Comparison of ENCODE assay signal across 8 cellular contexts in the genomic region with DNA sequence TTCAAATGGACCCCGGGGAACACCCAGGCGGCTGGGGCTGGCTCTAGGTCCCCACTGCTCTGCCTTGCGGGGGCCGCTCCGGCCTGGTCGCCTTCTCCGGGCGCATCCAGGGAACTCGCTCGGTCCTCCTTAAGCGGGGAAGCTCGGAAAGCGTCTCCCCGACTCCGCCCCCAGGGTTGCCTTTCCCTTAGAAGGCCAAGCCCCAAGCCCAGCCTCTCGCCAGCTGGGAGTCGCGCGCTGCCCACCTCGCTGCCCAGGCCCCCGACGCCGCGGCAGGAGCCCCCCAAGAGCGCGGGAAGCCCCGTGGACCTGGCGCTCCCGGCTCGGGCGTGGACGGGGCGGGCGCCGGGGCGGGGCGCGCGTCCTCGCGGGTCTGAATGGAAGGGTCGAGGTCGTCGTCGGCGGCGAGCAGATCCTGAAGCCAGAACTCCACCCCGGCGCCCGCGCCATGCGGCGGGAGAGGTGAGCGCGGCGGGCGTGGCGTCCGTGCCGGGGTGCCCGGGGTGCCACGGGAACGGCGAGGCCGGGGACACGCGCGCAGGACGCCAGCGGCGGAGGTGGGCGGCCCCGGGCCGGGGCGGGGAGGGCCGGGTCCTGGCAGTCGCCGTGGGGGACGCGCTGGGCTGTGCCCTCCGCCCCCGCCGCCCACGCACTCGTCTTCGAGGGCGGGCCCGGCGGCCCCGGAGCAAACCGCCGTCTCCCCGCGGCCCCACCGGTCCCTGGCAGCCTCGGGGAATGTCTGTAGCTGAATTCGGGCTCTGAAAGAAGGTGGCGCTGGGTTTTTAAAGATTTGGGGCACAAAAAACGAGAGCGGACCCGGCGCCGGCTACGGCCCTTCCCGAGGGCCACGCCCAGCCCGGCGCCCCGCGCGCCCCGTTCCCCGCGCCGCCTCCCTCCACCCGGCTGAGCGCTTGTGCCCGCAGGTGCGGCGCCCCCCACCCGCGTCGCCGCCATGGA. TPM values are rescaled to one million over a fixed set of nuclear protein-coding genes. Genes with fewer than 3 reads are reported as not detected.
DNase-seq lines count a peak whose midpoint lies in the region; ATAC-seq and TF ChIP-seq lines count a peak whose summit lies in the region.

A gene with protein sequence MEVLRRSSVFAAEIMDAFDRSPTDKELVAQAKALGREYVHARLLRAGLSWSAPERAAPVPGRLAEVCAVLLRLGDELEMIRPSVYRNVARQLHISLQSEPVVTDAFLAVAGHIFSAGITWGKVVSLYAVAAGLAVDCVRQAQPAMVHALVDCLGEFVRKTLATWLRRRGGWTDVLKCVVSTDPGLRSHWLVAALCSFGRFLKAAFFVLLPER (plus strand): TSS at position 214 of the 957 bp plus-strand sequence. CDS start 739 bp downstream, at position 953.

- H2BK5ac ChIP-seq in H9 (ENCODE audit: insufficient read length, low read length): no peak within 1 kb of the TSS

- H3K4me1 ChIP-seq in H9 (ENCODE audit: insufficient read depth, low read length): peaks cover 5% of the 10 kb centered on the region; the same call in 1 of the 2 replicates
- peaks cover 18% of the 10 kb centered on the region for H3K4me1 ChIP-seq in testis

- no peak within 1 kb of the TSS for H3K4ac ChIP-seq in H9 (ENCODE audit: low read depth, low read length)

- no peak within 1 kb of the TSS; the same call in 1 of the 2 replicates for H2BK15ac ChIP-seq in H9 (ENCODE audit: low read depth, low read length)

- no peak within 1 kb of the TSS for H3T11ph ChIP-seq in H9 (ENCODE audit: low read length)

- H3K9me3 Mint-ChIP-seq in H9 (peaks cover 0 to 3% of the 10 kb centered on the region in 2 experiments; a peak in 2 of 5 replicates), mesothelial cell of epicardium (peaks cover 10% of the 10 kb centered on the region)

- intact Hi-C loops in testis (cut with DNase I; ENCODE audit: low total_unique reads): no loop called here

- H3K9me3 ChIP-seq in AG04450 (ENCODE audit: control insufficient read depth, insufficient read depth, low read length): peaks cover 12% of the 10 kb centered on the region
- H3K9me3 ChIP-seq in H9 (ENCODE audit: control insufficient read depth, low read depth, low read length): no peaks in the 10 kb centered on the region
- H3K9me3 ChIP-seq in T-helper 17 cell (ENCODE audit: control insufficient read depth, low read length, poor library complexity, severe bottlenecking): no peaks in the 10 kb centered on the region
- H3K9me3 ChIP-seq in testis: no peaks in the 10 kb centered on the region

- ATAC-seq in T-helper 17 cell (peak; percentile 33), GM18909 (IDR thresholded peaks at IDR 0.05; ENCODE audit: poor library complexity, unreplicated experiment) (no peak), HG03432 (IDR thresholded peaks at IDR 0.05; ENCODE audit: unreplicated experiment) (no peak)

- H3K4me3 ChIP-seq in AG04450 (ENCODE audit: low read depth, low read length): peak within 1 kb of the TSS; percentile 68
- H3K4me3 ChIP-seq in epithelial cell of esophagus (ENCODE audit: low read length): peak within 1 kb of the TSS; percentile 58
- peak within 1 kb of the TSS; percentile 62 to 63 for H3K4me3 ChIP-seq in testis

- no peak within 1 kb of the TSS for H4K91ac ChIP-seq in H9 (ENCODE audit: insufficient read length, low read depth, low read length)

- H3K27me3 Mint-ChIP-seq in H9 (ENCODE audit: low read depth): peaks cover 3% of the 10 kb centered on the region
- H3K27me3 Mint-ChIP-seq in T-helper 17 cell: peaks cover 39% of the 10 kb centered on the region
- H3K27me3 Mint-ChIP-seq in mesothelial cell of epicardium (ENCODE audit: low read depth): peaks cover 7% of the 10 kb centered on the region

- no peaks in the 10 kb centered on the region; the same call in 1 of the 2 replicates for H3K79me2 ChIP-seq in H9 (ENCODE audit: insufficient read depth, low read length)

- no peak within 1 kb of the TSS for H3K9ac ChIP-seq in H9 (ENCODE audit: extremely low read depth, insufficient read length, low read length)

- H4K8ac ChIP-seq in H9 (replicated peaks; ENCODE audit: insufficient read length, low read depth, low read length): no peak within 1 kb of the TSS

- H2AK5ac ChIP-seq in H9 (ENCODE audit: insufficient read length, low read length): no peak within 1 kb of the TSS

- no CpG with 5 or more reads among the region's 124 CpGs for WGBS in H9 (ENCODE audit: extremely low coverage, insufficient read length, low lambda C conversion rate)
- WGBS in testis, 2 donors: 1 to 6% methylated on average over 3 to 88 of the region's 124 CpGs

- no peak for TF ChIP-seq POLR2A in testis (IDR thresholded peaks at IDR 0.05)

- peaks cover 6% of the 10 kb centered on the region for H3K23me2 ChIP-seq in H9 (ENCODE audit: insufficient read length, low read depth, low read length, poor library complexity, severe bottlenecking)

- H4K5ac ChIP-seq in H9 (ENCODE audit: insufficient read length, low read depth, low read length): no peak within 1 kb of the TSS

- CTCF ChIA-PET in AG04450 (lab: Charles Lee): interaction anchor here (0.7 to 1.2 kb wide), 3 partner anchors 15 to 107 kb away, joined by 3 read pairs; no protein-coding TSS in a partner anchor

- H3K56ac ChIP-seq in H9 (ENCODE audit: insufficient read length, low read depth, low read length): no peak within 1 kb of the TSS

- no peaks in the 10 kb centered on the region for H4K20me1 ChIP-seq in H9 (ENCODE audit: control insufficient read depth, insufficient read depth, insufficient read length)

- H2BK12ac ChIP-seq in H9 (ENCODE audit: insufficient read length, low read depth, low read length): no peak within 1 kb of the TSS

- H3K27ac ChIP-seq in AG04450 (ENCODE audit: low read depth, low read length) (no peak within 1 kb of the TSS), H9 (ENCODE audit: insufficient read length, low read depth, low read length) (no peak within 1 kb of the TSS), testis (peak within 1 kb of the TSS; percentile 23 to 78)

- TF ChIP-seq CTCF in AG04450 (IDR thresholded peaks at IDR 0.05; ENCODE audit: low read depth, low read length) (no peak), H9 (conservative IDR thresholded peaks at IDR 0.05) (no peak), epithelial cell of esophagus (IDR thresholded peaks at IDR 0.05; ENCODE audit: insufficient read depth, low read depth, low read length, missing control alignments) (no peak), mesothelial cell of epicardium (IDR thresholded peaks at IDR 0.05; ENCODE audit: unreplicated experiment) (no peak), testis (IDR thresholded peaks at IDR 0.05) (no peak)

- H3K27ac Mint-ChIP-seq in H9 (no peak within 1 kb of the TSS; a peak in 1 of 7 replicates), T-helper 17 cell (no peak within 1 kb of the TSS), mesothelial cell of epicardium (peak within 1 kb of the TSS; percentile 56)

- H3K36me3 Mint-ChIP-seq in H9 (ENCODE audit: insufficient read depth in 1 of 3, low read depth in 3 of 3) (peaks cover 2 to 8% (median 3%) of the 10 kb centered on the region in 3 experiments; a peak in 4 of 7 replicates), T-helper 17 cell (ENCODE audit: low read depth) (no peaks in the 10 kb centered on the region), mesothelial cell of epicardium (peaks cover 7% of the 10 kb centered on the region)

- H3K4me1 Mint-ChIP-seq in H9 (peaks cover 20 to 22% of the 10 kb centered on the region in 2 experiments), T-helper 17 cell (peaks cover 5% of the 10 kb centered on the region), mesothelial cell of epicardium (peaks cover 37% of the 10 kb centered on the region)

- H2BK120ac ChIP-seq in H9 (ENCODE audit: low read depth, low read length, poor library complexity, severe bottlenecking): no peak within 1 kb of the TSS

- H3K27me3 ChIP-seq in AG04450 (ENCODE audit: control insufficient read depth, insufficient read depth, low read length) (no peaks in the 10 kb centered on the region), H9 (ENCODE audit: insufficient read depth, low read length) (no peaks in the 10 kb centered on the region), testis (no peaks in the 10 kb centered on the region)

- no peaks in the 10 kb centered on the region for H3K36me3 ChIP-seq in testis (ENCODE audit: low read depth, missing control alignments)

- H3K4me3 Mint-ChIP-seq in H9 (peak within 1 kb of the TSS; percentile 73 to 83), T-helper 17 cell (peak within 1 kb of the TSS; percentile 82), mesothelial cell of epicardium (peak within 1 kb of the TSS; percentile 69)

- H2BK20ac ChIP-seq in H9 (ENCODE audit: low read depth, low read length, poor library complexity, severe bottlenecking): no peak within 1 kb of the TSS

- H3K14ac ChIP-seq in H9 (ENCODE audit: insufficient read depth, low read length): peak within 1 kb of the TSS; percentile 83

- H3K4me2 ChIP-seq in H9 (ENCODE audit: insufficient read depth, insufficient read length, low read length): peak within 1 kb of the TSS; percentile 53

- no peak within 1 kb of the TSS for H3K18ac ChIP-seq in H9 (ENCODE audit: insufficient read length, low read depth, low read length)

- no peaks in the 10 kb centered on the region for H3K79me1 ChIP-seq in H9 (ENCODE audit: insufficient read depth, low read depth, low read length, poor library complexity, severe bottlenecking)

- POLR2A ChIA-PET in AG04450 (lab: Yijun Ruan, JAX): interaction anchor here (0.6 to 1.1 kb wide), 6 partner anchors 8 to 232 kb away, joined by 3 to 17 read pairs (median 4); no protein-coding TSS in a partner anchor

- H3K23ac ChIP-seq in H9 (ENCODE audit: insufficient read length, low read depth, low read length): no peak within 1 kb of the TSS

- H2AFZ ChIP-seq in H9 (ENCODE audit: low read length): no peak within 1 kb of the TSS

- DNase-seq in AG04450 (ENCODE audit: low read depth, low spot score) (no peak), H9 (peak; percentile 87), T-helper 17 cell (no peak), epithelial cell of esophagus (ENCODE audit: low read depth) (peak; percentile 85), mesothelial cell of epicardium (ENCODE audit: low spot score in 2 of 2, unreplicated experiment in 2 of 2) (no peak), testis (peak; percentile 81)

RNA-seq across cellular contexts. Expression of the gene that starts here (rescaled TPM):
- polyA plus RNA-seq in AG04450 (2011; rRNA removed) (18.6 and 28.0 TPM in 2 replicates), testis (ENCODE audit: insufficient read depth, low read depth, low replicate concordance) (20.2 TPM)
- polyA minus RNA-seq in AG04450 (2011; rRNA and poly(A)+ RNA removed): 18.2 and 19.4 TPM in 2 replicates
- total RNA-seq in H9 (2021) (33.9 and 35.6 TPM in 2 replicates), T-helper 17 cell (not detected), mesothelial cell of epicardium (33.0 to 37.2 TPM (median 36.0 TPM) in 3 replicates), testis (10 to 100 TPM; 52.0 to 62.7 TPM)

Comparison
In these comparisons a context has a peak if more than half of its experiments do, and no peak if none do; other contexts are left out.
1. RNA of the gene that starts here (total RNA-seq): 52.0 to 62.7 TPM in testis, 33.0 to 37.2 TPM in mesothelial cell of epicardium and 33.9 to 35.6 TPM in H9; not detected in T-helper 17 cell; every median in the first group is over 10 times any median in the second.
2. Peak in ATAC-seq in T-helper 17 cell; RNA of the gene not detected or under 1 TPM.
3. DNase-seq: peak in H9 (single experiment), epithelial cell of esophagus (single experiment) and testis (single experiment); none in AG04450 (single experiment), T-helper 17 cell (0 of 3) and mesothelial cell of epicardium (0 of 2).
4. H3K27ac ChIP-seq: peak in testis (2 of 2); none in AG04450 (single experiment) and H9 (single experiment).
5. Peak in every context shown above with its lines, with median percentiles within 50 percentile points of each other: H3K4me3 ChIP-seq and H3K4me3 Mint-ChIP-seq.